ENCODE assay signal across 8 cellular contexts in the genomic region with DNA sequence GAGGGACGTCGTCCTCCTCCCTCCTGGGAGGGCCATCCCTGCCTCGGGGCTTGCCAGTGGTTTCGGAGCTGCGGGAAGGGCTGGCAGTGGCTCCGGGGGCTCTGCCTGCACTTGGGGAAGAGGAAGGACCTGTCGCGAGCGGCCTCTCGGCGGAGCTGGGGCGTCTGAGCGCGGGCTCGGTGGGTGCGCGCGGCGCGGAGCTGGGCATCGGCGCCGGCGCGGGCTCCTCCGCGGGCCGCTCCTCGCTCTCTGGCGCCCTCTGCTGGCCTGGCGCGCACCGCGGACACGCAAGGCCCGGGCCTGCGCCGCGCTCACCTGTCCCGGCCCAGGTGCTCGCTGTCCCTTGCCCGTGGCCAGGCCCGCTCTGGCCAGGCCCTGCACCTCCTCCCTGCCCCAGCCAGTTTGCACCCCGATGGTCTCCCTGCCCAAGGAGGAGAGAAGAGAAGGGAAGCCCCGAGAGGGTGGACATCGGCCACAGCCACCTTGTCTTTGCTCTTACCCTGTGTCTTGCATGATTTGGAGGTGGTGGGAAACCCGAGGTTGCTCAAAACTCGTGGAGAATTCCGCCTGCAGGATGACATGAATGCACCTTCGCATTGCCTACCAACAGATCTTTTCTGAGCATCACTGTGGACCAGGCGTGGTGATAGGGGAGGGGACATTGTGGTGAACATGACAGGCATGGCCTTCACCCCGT.
DNase-seq lines count a peak whose midpoint lies in the region; ATAC-seq and TF ChIP-seq lines count a peak whose summit lies in the region.
"Not testable (repeated sequence)": the region's sequence is repeated elsewhere in the genome, so short reads cannot be mapped to it uniquely, and the experiment has no call there.

No MANE protein-coding gene starts in this region.

- in situ Hi-C loops in SK-MEL-5 (cut with HindIII; ENCODE audit: low pct_unique_long_range_greater_than_20kb, low sequenced_read_pairs); gastrocnemius medialis (cut with MboI; ENCODE audit: low sequenced_read_pairs in 4 of 4): not testable (repeated sequence)

- TF ChIP-seq POLR2A in gastrocnemius medialis (IDR thresholded peaks at IDR 0.05), result not testable (repeated sequence)

- ATAC-seq in activated T-cell treated with anti-CD3 and anti-CD28 coated beads, Interleukin-2, amount 50 U/mL, for 72 hours (replicated peaks in 1 of 2), result peak; percentile 56 to 85
- ATAC-seq in gastrocnemius medialis, result not testable (repeated sequence)

- not testable (repeated sequence) for H3K36me3 ChIP-seq in effector memory CD4-positive, alpha-beta T cell (ENCODE audit: control insufficient read depth, insufficient read depth, low read length); kidney epithelial cell (ENCODE audit: control insufficient read depth, insufficient read depth, low read length); gastrocnemius medialis; thymus (ENCODE audit: control insufficient read depth, insufficient read depth)

- intact Hi-C loops in gastrocnemius medialis (cut with DNase I; ENCODE audit: low total_unique reads), result not testable (repeated sequence)

- WGBS in thymus, result 14% methylated on average over 52 of the region's 52 CpGs

- H3K36me3 Mint-ChIP-seq in activated T-cell treated with anti-CD3 and anti-CD28 coated beads, Interleukin-2, amount 50 U/mL, for 72 hours (ENCODE audit: insufficient read depth in 2 of 2), result not testable (repeated sequence)

- H3K4me3 ChIP-seq in effector memory CD4-positive, alpha-beta T cell (ENCODE audit: insufficient read depth, low read depth, low read length, poor library complexity, severe bottlenecking), result not testable (repeated sequence)
- peak overlapping the region; percentile 31 for H3K4me3 ChIP-seq in kidney epithelial cell (ENCODE audit: low read depth, low read length)
- H3K4me3 ChIP-seq in gastrocnemius medialis, result peak overlapping the region in 2 of 4 donors; percentile 33 to 39
- H3K4me3 ChIP-seq in thymus (ENCODE audit: low read length), result peak overlapping the region; percentile 34

- H3K4me1 ChIP-seq in effector memory CD4-positive, alpha-beta T cell (ENCODE audit: control insufficient read depth, insufficient read depth, low read length, poor library complexity, severe bottlenecking); gastrocnemius medialis; thymus (ENCODE audit: control insufficient read depth, insufficient read depth, low read length): not testable (repeated sequence)

- TF ChIP-seq CTCF in kidney epithelial cell (IDR thresholded peaks at IDR 0.05; ENCODE audit: insufficient read depth, low read length, poor library complexity, severe bottlenecking) (peak; percentile 4), gastrocnemius medialis (IDR thresholded peaks at IDR 0.05 in 4 of 5, conservative IDR thresholded peaks at IDR 0.05 in 1 of 5) (peak; percentile 11 to 73 (median 68))

- DNase-seq in EL (peak; percentile 42), M059J (ENCODE audit: low read depth) (peak; percentile 19), SK-MEL-5 (ENCODE audit: low read depth, low spot score) (peak; percentile 26)
- DNase-seq in activated T-cell treated with anti-CD3 and anti-CD28 coated beads, Interleukin-2, amount 50 U/mL, for 72 hours, result peak; percentile 76 to 87
- DNase-seq in effector memory CD4-positive, alpha-beta T cell, result peak; percentile 30 to 53 (median 42)
- DNase-seq in kidney epithelial cell (ENCODE audit: low read depth); gastrocnemius medialis: not testable (repeated sequence)

- not testable (repeated sequence) for H3K4me1 Mint-ChIP-seq in activated T-cell treated with anti-CD3 and anti-CD28 coated beads, Interleukin-2, amount 50 U/mL, for 72 hours (ENCODE audit: low read depth)

- H3K9me3 ChIP-seq in effector memory CD4-positive, alpha-beta T cell (ENCODE audit: control insufficient read depth, low read length); gastrocnemius medialis; thymus (ENCODE audit: control insufficient read depth): not testable (repeated sequence)

- H3K27me3 ChIP-seq in effector memory CD4-positive, alpha-beta T cell (replicated peaks; ENCODE audit: control insufficient read depth, insufficient read depth, low read length, poor library complexity, severe bottlenecking); gastrocnemius medialis; thymus (ENCODE audit: control insufficient read depth, insufficient read depth): not testable (repeated sequence)
- peaks cover 16% of the 10 kb centered on the region for H3K27me3 ChIP-seq in kidney epithelial cell (ENCODE audit: control insufficient read depth, insufficient read depth, low read length)

- not testable (repeated sequence) for H3K9me3 Mint-ChIP-seq in activated T-cell treated with anti-CD3 and anti-CD28 coated beads, Interleukin-2, amount 50 U/mL, for 72 hours

- H3K27me3 Mint-ChIP-seq in activated T-cell treated with anti-CD3 and anti-CD28 coated beads, Interleukin-2, amount 50 U/mL, for 72 hours (ENCODE audit: low read depth), result peaks cover 38% of the 10 kb centered on the region

- not testable (repeated sequence) for H3K27ac ChIP-seq in effector memory CD4-positive, alpha-beta T cell (ENCODE audit: insufficient read depth, low read length, poor library complexity, severe bottlenecking); gastrocnemius medialis; thymus (ENCODE audit: low read depth)

- H3K27ac Mint-ChIP-seq in activated T-cell treated with anti-CD3 and anti-CD28 coated beads, Interleukin-2, amount 50 U/mL, for 72 hours, result not testable (repeated sequence)

- H3K4me3 Mint-ChIP-seq in activated T-cell treated with anti-CD3 and anti-CD28 coated beads, Interleukin-2, amount 50 U/mL, for 72 hours, result peak overlapping the region; percentile 62 to 77
